10 cellular contexts compared by ENCODE assay signal in genomic region chr2:119426396-119426675, GRCh38. TPM values are rescaled to one million over a fixed set of nuclear protein-coding genes. Genes with fewer than 3 reads are reported as not detected.
"Had no signal": no experiment of that assay in that cellular context is flagged by ENCODE, and none has a peak within 500 bp of the region (broad histone marks: within the 10 kb centered on the region; RNA-seq: fewer than 3 reads in every experiment).

No MANE protein-coding gene starts in this region.

- H3K4me2 ChIP-seq: smooth muscle cell had no signal

- H3K27ac ChIP-seq: brain microvascular endothelial cell, esophagus muscularis mucosa had no signal

- H3K27me3 ChIP-seq: esophagus muscularis mucosa had no signal

- ATAC-seq: activated T-cell treated with anti-CD3 and anti-CD28 coated beads, Interleukin-2, amount 50 U/mL, for 72 hours; stimulated activated effector memory CD8-positive, alpha-beta T cell treated with anti-CD3 and anti-CD28 coated beads, Interleukin-12 subunit alpha, Interleukin-12 subunit beta, amount 100 ng/mL, for 72 hours had no signal

- H3K36me3 ChIP-seq: brain microvascular endothelial cell, esophagus muscularis mucosa had no signal

- H3K4me3 ChIP-seq: esophagus muscularis mucosa, smooth muscle cell had no signal

- DNase-seq: activated CD4-positive, alpha-beta memory T cell treated with anti-CD3 and anti-CD28 coated beads for 36 hours; activated CD4-positive, CD25-positive, alpha-beta regulatory T cell treated with anti-CD3 and anti-CD28 coated beads, Interleukin-2, amount 50 U/mL, for 72 hours; activated gamma-delta T cell treated with Interleukin-2 at 50 U/mL for 16 hours; activated naive CD8-positive, alpha-beta T cell treated with anti-CD3 and anti-CD28 coated beads for 36 hours; activated T-cell treated with anti-CD3 and anti-CD28 coated beads, Interleukin-2, amount 50 U/mL, for 72 hours; brain microvascular endothelial cell had no signal

- H3K9me3 ChIP-seq: esophagus muscularis mucosa had no signal

RNA-seq across cellular contexts. Expression of gene TMEM37, which starts 5.3 kb away (rescaled TPM):
- total RNA-seq: activated CD4-positive, alpha-beta memory T cell treated with anti-CD3 and anti-CD28 coated beads for 36 hours; activated naive CD8-positive, alpha-beta T cell treated with anti-CD3 and anti-CD28 coated beads for 36 hours; activated T-cell treated with anti-CD3 and anti-CD28 coated beads, Interleukin-2, amount 50 U/mL, for 72 hours; T-helper 2 cell treated with Interferon-gamma antibody and Interleukin-4, amounts not matched to agents 100 ng/mL and 5 ng/mL, for 36 hours had no signal
